Comparison of ENCODE assay signal across 9 cellular contexts in the genomic region with DNA sequence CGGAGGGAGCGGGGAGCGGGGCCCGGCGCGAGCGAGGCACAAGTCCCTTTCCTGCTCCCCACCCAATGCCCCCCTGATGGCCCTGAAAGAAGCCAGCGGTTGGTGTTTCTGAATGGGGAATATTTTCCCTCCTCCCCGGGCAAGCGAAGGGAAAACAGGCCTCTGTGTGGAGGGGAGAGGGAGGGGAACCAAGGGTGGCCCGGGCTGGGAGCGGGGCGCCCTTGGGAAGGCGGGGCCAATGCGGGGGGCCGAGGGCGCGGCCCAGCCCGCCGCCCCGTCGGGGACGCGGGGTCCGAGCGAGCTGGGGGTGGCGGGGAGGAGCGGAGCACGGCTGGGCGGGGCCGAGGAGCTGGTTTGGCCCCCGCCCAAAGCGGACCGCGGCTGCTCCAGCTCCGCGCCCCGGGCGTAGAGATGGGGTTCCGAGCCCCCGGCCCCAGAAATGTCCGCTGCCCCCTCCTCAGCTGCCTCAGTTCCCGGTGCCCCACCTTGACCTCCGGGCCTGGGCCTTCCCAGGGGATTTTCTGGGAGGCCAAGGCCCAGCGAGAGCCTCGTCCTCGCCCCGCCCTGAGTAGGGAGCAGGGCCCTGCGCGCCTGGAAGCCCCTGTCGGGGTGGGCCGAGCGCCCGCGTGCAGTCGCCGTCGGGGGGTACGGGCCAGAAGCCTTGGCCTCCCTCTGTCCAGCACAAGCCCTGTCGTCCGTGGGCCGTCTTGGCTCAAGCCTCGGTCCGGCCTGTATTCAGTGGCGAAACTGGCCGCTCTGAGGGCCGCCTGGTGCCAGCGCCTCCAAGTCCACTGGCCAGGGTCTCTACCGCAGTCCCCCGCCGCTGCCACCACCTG. TPM values are rescaled to one million over a fixed set of nuclear protein-coding genes. Genes with fewer than 3 reads are reported as not detected.
DNase-seq lines count a peak whose midpoint lies in the region; ATAC-seq, FAIRE-seq and TF ChIP-seq lines count a peak whose summit lies in the region.
"Had no signal": no experiment of that assay in that cellular context is flagged by ENCODE, and none has a peak within 500 bp of the region (broad histone marks: within the 10 kb centered on the region; RNA-seq: fewer than 3 reads in every experiment).

No MANE protein-coding gene starts in this region.

- DNase-seq in HCEC 1CT = peak; percentile 39
- peak in 1 of 2 donors; percentile 76 for DNase-seq in ascending aorta (ENCODE audit: low spot score in 2 of 2)
- peak; percentile 17 for DNase-seq in stimulated activated CD4-positive, alpha-beta T cell treated with anti-CD3 and anti-CD28 coated beads, Interleukin-4, amount 100 ng/mL, for 24 hours
- DNase-seq in HEK293T (ENCODE audit: extremely low spot score) = no peak
- DNase-seq in HTR-8/SVneo (ENCODE audit: insufficient read length, low spot score) = no peak

- TF ChIP-seq CTCF in ascending aorta (IDR thresholded peaks at IDR 0.05) = no peak

- H3K36me3 ChIP-seq in ascending aorta (no peaks in the 10 kb centered on the region), iPS-20b (ENCODE audit: insufficient read depth, low read depth, low read length) (no peaks in the 10 kb centered on the region)

- intact Hi-C loops in ascending aorta (cut with DNase I) = loop anchor here (5.0 to 10.0 kb wide), 2 partner anchors 173 to 1240 kb away; a partner anchor contains a TSS

- no peak for FAIRE-seq in HTR-8/SVneo (lab: Jason Lieb, UNC)

- H3K4me1 ChIP-seq in ascending aorta (peaks cover 8 to 29% of the 10 kb centered on the region in 2 donors), iPS-20b (ENCODE audit: insufficient read depth, low read length) (peaks cover 6% of the 10 kb centered on the region; the same call in 1 of the 2 replicates)

- H3K9me3 ChIP-seq in ascending aorta (no peaks in the 10 kb centered on the region), iPS-20b (ENCODE audit: insufficient read depth, low read depth, low read length) (no peaks in the 10 kb centered on the region)

- no peaks in the 10 kb centered on the region for H3K27me3 ChIP-seq in ascending aorta
- no peaks in the 10 kb centered on the region for H3K27me3 ChIP-seq in iPS-20b (ENCODE audit: insufficient read depth, low read length)

- H3K27ac ChIP-seq in ascending aorta = peak overlapping the region; percentile 96 to 97
- H3K27ac ChIP-seq in iPS-20b (ENCODE audit: low read length) = no peak overlapping the region
- H3K27ac ChIP-seq: SK-N-MC had no signal

- POLR2A ChIA-PET in HEK293T (lab: Yijun Ruan, JAX) = interaction anchor here (1.2 to 1.3 kb wide), 2 partner anchors 9 to 17 kb away, joined by 3 to 4 read pairs; a partner anchor contains a TSS

- peak overlapping the region; percentile 52; the same call in 1 of the 2 replicates for H3K9ac ChIP-seq in iPS-20b (ENCODE audit: low read depth, low read length)

- peak overlapping the region; percentile 55 to 67 for H3K4me3 ChIP-seq in ascending aorta
- H3K4me3 ChIP-seq in iPS-20b (ENCODE audit: low read length) = peak overlapping the region; percentile 79
- H3K4me3 ChIP-seq: SK-N-MC had no signal

- ATAC-seq in GM21423 (IDR thresholded peaks at IDR 0.05; ENCODE audit: unreplicated experiment) (no peak), HG03039 (IDR thresholded peaks at IDR 0.05; ENCODE audit: unreplicated experiment) (no peak)

- CTCF ChIA-PET in HEK293T (lab: Yijun Ruan, JAX) = interaction anchor here (2.5 kb wide), 1 partner anchor 9 kb away, joined by 29 read pairs; a partner anchor contains a TSS

TF ChIP-seq in HEK293T, 16 proteins besides CTCF, POLR2A, EP300 and RAD21:
- no peak for TF ChIP-seq NFRKB (IDR thresholded peaks at IDR 0.05)
- no peak for TF ChIP-seq TARDBP (IDR thresholded peaks at IDR 0.05)
- no peak for TF ChIP-seq LEF1 (IDR thresholded peaks at IDR 0.05; ENCODE audit: borderline replicate concordance)
- no peak for TF ChIP-seq SUZ12 (IDR thresholded peaks at IDR 0.05)
- no peak for TF ChIP-seq CTBP1 (IDR thresholded peaks at IDR 0.05; ENCODE audit: borderline replicate concordance)
- TF ChIP-seq, protein P1, sequence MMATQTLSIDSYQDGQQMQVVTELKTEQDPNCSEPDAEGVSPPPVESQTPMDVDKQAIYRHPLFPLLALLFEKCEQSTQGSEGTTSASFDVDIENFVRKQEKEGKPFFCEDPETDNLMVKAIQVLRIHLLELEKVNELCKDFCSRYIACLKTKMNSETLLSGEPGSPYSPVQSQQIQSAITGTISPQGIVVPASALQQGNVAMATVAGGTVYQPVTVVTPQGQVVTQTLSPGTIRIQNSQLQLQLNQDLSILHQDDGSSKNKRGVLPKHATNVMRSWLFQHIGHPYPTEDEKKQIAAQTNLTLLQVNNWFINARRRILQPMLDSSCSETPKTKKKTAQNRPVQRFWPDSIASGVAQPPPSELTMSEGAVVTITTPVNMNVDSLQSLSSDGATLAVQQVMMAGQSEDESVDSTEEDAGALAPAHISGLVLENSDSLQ (IDR thresholded peaks at IDR 0.05) = no peak
- no peak for TF ChIP-seq FOXM1 (IDR thresholded peaks at IDR 0.05; ENCODE audit: borderline replicate concordance)
- no peak for TF ChIP-seq ARNT (IDR thresholded peaks at IDR 0.05)
- no peak for TF ChIP-seq FOXA1 (IDR thresholded peaks at IDR 0.05)
- TF ChIP-seq FOXK2 (IDR thresholded peaks at IDR 0.05) = no peak
- TF ChIP-seq HDGF (IDR thresholded peaks at IDR 0.05; ENCODE audit: borderline replicate concordance) = no peak
- TF ChIP-seq L3MBTL2 (conservative IDR thresholded peaks at IDR 0.05) = no peak
- TF ChIP-seq BHLHE40 (IDR thresholded peaks at IDR 0.05; ENCODE audit: borderline replicate concordance) = no peak
- TF ChIP-seq ZNF384 (IDR thresholded peaks at IDR 0.05) = no peak
- no peak for TF ChIP-seq ELF4 (IDR thresholded peaks at IDR 0.05)
- no peak for TF ChIP-seq SP1 (IDR thresholded peaks at IDR 0.05)

RNA-seq across cellular contexts. Expression of a gene that starts 3.9 kb away (rescaled TPM):
- 23.7 TPM for total RNA-seq in ascending aorta

RNA-seq across cellular contexts. Expression of a gene that starts 8.9 kb away (rescaled TPM):
- 14.7 TPM for total RNA-seq in ascending aorta

RNA-seq across cellular contexts. Expression of a gene that starts 12.1 kb away (rescaled TPM):
- 65.5 TPM for total RNA-seq in ascending aorta

RNA-seq across cellular contexts. Expression of a gene that starts 17.3 kb away (rescaled TPM):
- total RNA-seq in ascending aorta = 1.4 TPM

Comparison
In these comparisons a context has a peak if more than half of its experiments do, and no peak if none do; other contexts are left out.
1. DNase-seq: peak in HCEC 1CT (single experiment) and stimulated activated CD4-positive, alpha-beta T cell treated with anti-CD3 and anti-CD28 coated beads, Interleukin-4, amount 100 ng/mL, for 24 hours (single experiment); none in HEK293T (single experiment) and HTR-8/SVneo (single experiment).